1 cellular context compared by ENCODE assay signal in genomic region chr10:110841767-110842267, GRCh38.
TF ChIP-seq lines count a peak whose summit lies in the region.

No MANE protein-coding gene starts in this region.

TF ChIP-seq in HepG2, 621 proteins besides CTCF, POLR2A, EP300 and RAD21:
- TF ChIP-seq ZBTB49 (CRISPR knock-in tag; IDR thresholded peaks at IDR 0.05; ENCODE audit: borderline replicate concordance) (no peak), ZNF772 (CRISPR knock-in tag; IDR thresholded peaks at IDR 0.05) (no peak), SNAPC4 (CRISPR knock-in tag; IDR thresholded peaks at IDR 0.05) (no peak)
